In the genomic region with DNA sequence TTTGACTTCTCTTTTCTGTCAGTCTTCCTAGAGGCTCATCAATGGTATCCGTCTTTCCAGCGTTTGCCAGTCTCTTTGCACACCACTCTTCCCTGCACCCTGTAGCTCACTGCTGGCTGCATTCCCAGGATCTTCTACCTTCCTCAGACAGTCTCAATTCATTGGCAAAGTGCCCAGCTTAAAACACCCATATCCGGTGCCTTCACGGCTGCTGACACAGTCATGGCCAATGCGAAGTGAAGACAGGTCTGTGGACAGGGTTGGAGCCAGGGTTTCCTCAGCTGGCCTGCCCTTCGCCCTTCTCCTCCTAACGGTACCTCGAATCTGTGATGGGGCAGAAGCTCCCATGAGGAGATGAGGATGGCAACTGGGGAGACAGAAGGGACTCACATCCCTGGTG, we compare ENCODE assay signal across 10 cellular contexts. TPM values are rescaled to one million over a fixed set of nuclear protein-coding genes. Genes with fewer than 3 reads are reported as not detected.
DNase-seq lines count a peak whose midpoint lies in the region; ATAC-seq and TF ChIP-seq lines count a peak whose summit lies in the region.
"Had no signal": no experiment of that assay in that cellular context is flagged by ENCODE, and none has a peak within 500 bp of the region (broad histone marks: within the 10 kb centered on the region; RNA-seq: fewer than 3 reads in every experiment).

No MANE protein-coding gene starts in this region.

- WGBS in right cardiac atrium: 19% methylated on average over 8 of the region's 8 CpGs

- H3K9me3 ChIP-seq in CD4-positive, alpha-beta T cell (ENCODE audit: control insufficient read depth, low read length): no peaks in the 10 kb centered on the region
- H3K9me3 ChIP-seq in MG63 (peaks cover 2% of the 10 kb centered on the region; the same call in 1 of the 2 replicates), right cardiac atrium (ENCODE audit: control insufficient read depth, low read length) (no peaks in the 10 kb centered on the region)
- H3K9me3 ChIP-seq: left lung had no signal

- no peak overlapping the region for H3K4me3 Mint-ChIP-seq in CD4-positive, alpha-beta T cell
- H3K4me3 Mint-ChIP-seq: T-cell had no signal

- H3K4me3 ChIP-seq in MG63 (no peak overlapping the region), right cardiac atrium (ENCODE audit: low read length) (no peak overlapping the region)
- H3K4me3 ChIP-seq: left lung had no signal

- no peaks in the 10 kb centered on the region for H3K9me3 Mint-ChIP-seq in CD4-positive, alpha-beta T cell

- POLR2A ChIA-PET in CD4-positive, alpha-beta T cell (lab: Charles Lee): no interaction called here

- no peak overlapping the region for H3K27ac ChIP-seq in CD4-positive, alpha-beta T cell (ENCODE audit: low read depth, low read length)
- H3K27ac ChIP-seq in VCaP: peak overlapping the region; percentile 53
- no peak overlapping the region for H3K27ac ChIP-seq in right cardiac atrium (ENCODE audit: low read length)
- H3K27ac ChIP-seq: left lung had no signal

- intact Hi-C loops in CD4-positive, alpha-beta T cell (cut with DNase I, micrococcal nuclease): no loop called here
- intact Hi-C loops in right cardiac atrium (cut with DNase I): no loop called here

- peaks cover 32% of the 10 kb centered on the region for H3K36me3 Mint-ChIP-seq in CD4-positive, alpha-beta T cell (ENCODE audit: low read depth)

- H3K36me3 ChIP-seq in MG63: peaks cover 16% of the 10 kb centered on the region

- peaks cover 9% of the 10 kb centered on the region for H3K4me1 ChIP-seq in right cardiac atrium (ENCODE audit: control insufficient read depth, insufficient read depth, low read length)

- H3K4me1 Mint-ChIP-seq in CD4-positive, alpha-beta T cell (ENCODE audit: low read depth): peaks cover 23% of the 10 kb centered on the region

- no peak for TF ChIP-seq CTCF in CD4-positive, alpha-beta T cell (IDR thresholded peaks at IDR 0.05)
- TF ChIP-seq CTCF in VCaP (conservative IDR thresholded peaks at IDR 0.05): no peak

- no peaks in the 10 kb centered on the region for H3K27me3 Mint-ChIP-seq in CD4-positive, alpha-beta T cell
- H3K27me3 Mint-ChIP-seq: T-cell had no signal

- peak overlapping the region; percentile 1 for H3K27ac Mint-ChIP-seq in CD4-positive, alpha-beta T cell

- no peak for DNase-seq in CD4-positive, alpha-beta T cell
- DNase-seq in MG63 (peak; percentile 39), right cardiac atrium (peak in 2 of 3 donors; percentile 35 to 60), NCI-H446 treated with DMSO at 0.1 percent for 48 hours (lab: John Stamatoyannopoulos, UW) (no peak)
- no peak for DNase-seq in stimulated activated CD4-positive, alpha-beta T cell treated with anti-CD3 and anti-CD28 coated beads, Interleukin-2, amount 100 ng/mL, for 24 hours
- DNase-seq: T-cell had no signal

- H3K27me3 ChIP-seq in CD4-positive, alpha-beta T cell (ENCODE audit: control insufficient read depth, insufficient read depth, low read length): no peaks in the 10 kb centered on the region
- no peaks in the 10 kb centered on the region for H3K27me3 ChIP-seq in MG63
- H3K27me3 ChIP-seq in right cardiac atrium (ENCODE audit: control insufficient read depth, insufficient read depth): no peaks in the 10 kb centered on the region
- H3K27me3 ChIP-seq: left lung had no signal

- CTCF ChIA-PET in CD4-positive, alpha-beta T cell (lab: Charles Lee): no interaction called here

- no peak for ATAC-seq in CD4-positive, alpha-beta T cell (ENCODE audit: poor library complexity)
- ATAC-seq in right cardiac atrium: peak; percentile 49 to 51
- ATAC-seq in HG02973 (IDR thresholded peaks at IDR 0.05; ENCODE audit: unreplicated experiment): no peak
- no peak for ATAC-seq in GM21723 (IDR thresholded peaks at IDR 0.05; ENCODE audit: unreplicated experiment)
- ATAC-seq: left lung had no signal

RNA-seq across cellular contexts. Expression of gene PTH1R, which starts 36.1 kb away (rescaled TPM):
- total RNA-seq in CD4-positive, alpha-beta T cell: not detected
- not detected in 2 replicates for total RNA-seq in MG63 (2014; rRNA removed; shearing (Covaris generic); ENCODE audit: low replicate concordance)
- 10 to 100 TPM in 3 of 4 donors, 1 to 10 TPM in 1; 9.3 to 15.6 (median 12.6) TPM for total RNA-seq in right cardiac atrium
- polyA plus RNA-seq in right cardiac atrium: 18.5 TPM

RNA-seq across cellular contexts. Expression of gene MYL3, which starts 50.4 kb away (rescaled TPM):
- total RNA-seq in CD4-positive, alpha-beta T cell: not detected
- total RNA-seq in MG63 (2014; rRNA removed; shearing (Covaris generic); ENCODE audit: low replicate concordance): not detected in 2 replicates
- 100 to 1,000 TPM in 3 of 4 donors, 10 to 100 TPM in 1; 42.7 to 442 (median 293) TPM for total RNA-seq in right cardiac atrium
- polyA plus RNA-seq in right cardiac atrium: 1,012 TPM
- total RNA-seq: T-cell had no signal

Comparison
In these comparisons a context has a peak if more than half of its experiments do, and no peak if none do; other contexts are left out.
1. ATAC-seq: peak in right cardiac atrium (2 of 2); none in CD4-positive, alpha-beta T cell (single experiment), HG02973 (single experiment) and GM21723 (single experiment).
2. DNase-seq: peak in MG63 (single experiment) and right cardiac atrium (2 of 3); none in CD4-positive, alpha-beta T cell (0 of 10), stimulated activated CD4-positive, alpha-beta T cell treated with anti-CD3 and anti-CD28 coated beads, Interleukin-2, amount 100 ng/mL, for 24 hours (0 of 2) and NCI-H446 treated with DMSO at 0.1 percent for 48 hours (single experiment).
3. RNA of gene MYL3, which starts 50.4 kb away (total RNA-seq): 42.7 to 442 TPM in right cardiac atrium; not detected in CD4-positive, alpha-beta T cell and not detected in MG63; every median in the first group is over 10 times any median in the second.